11 cellular contexts compared by ENCODE assay signal in genomic region chr20:47051936-47052566, GRCh38.
"Had no signal": no experiment of that assay in that cellular context is flagged by ENCODE, and none has a peak within 500 bp of the region (broad histone marks: within the 10 kb centered on the region; RNA-seq: fewer than 3 reads in every experiment).

No MANE protein-coding gene starts in this region.

- H3K36me3 ChIP-seq: ascending aorta, upper lobe of left lung had no signal

- DNase-seq: activated CD4-positive, alpha-beta T cell treated with anti-CD3 and anti-CD28 coated beads for 36 hours; activated CD8-positive, alpha-beta memory T cell treated with anti-CD3 and anti-CD28 coated beads, Interleukin-2, amount 50 U/mL, for 48 hours; activated CD8-positive, alpha-beta T cell treated with anti-CD3 and anti-CD28 coated beads for 36 hours; foreskin keratinocyte; left colon; stimulated activated CD4-positive, alpha-beta T cell treated with anti-CD3 and anti-CD28 coated beads, Interleukin-15, amount 100 ng/mL, for 24 hours; stimulated activated CD4-positive, alpha-beta T cell treated with anti-CD3 and anti-CD28 coated beads, Interleukin-4, amount 100 ng/mL, for 24 hours; upper lobe of left lung; WERI-Rb-1 had no signal

- H3K27ac ChIP-seq: ascending aorta, foreskin keratinocyte, upper lobe of left lung, WERI-Rb-1 had no signal

- H3K9me3 ChIP-seq: ascending aorta, upper lobe of left lung had no signal

- ATAC-seq: activated CD4-positive, alpha-beta T cell treated with anti-CD3 and anti-CD28 coated beads for 36 hours; activated CD8-positive, alpha-beta T cell treated with anti-CD3 and anti-CD28 coated beads for 36 hours; foreskin keratinocyte; left colon; natural killer cell treated with Interleukin-12 subunit alpha and Interleukin-12 subunit beta and Interleukin-15 and Interleukin-18, amount 100 ng/mL, for 72 hours had no signal

- H3K27me3 ChIP-seq: ascending aorta, foreskin keratinocyte, upper lobe of left lung had no signal

- H3K4me3 ChIP-seq: ascending aorta, upper lobe of left lung had no signal

- H3K4me1 ChIP-seq: ascending aorta, foreskin keratinocyte, upper lobe of left lung had no signal
